Comparison of ENCODE assay signal across 13 cellular contexts in genomic region chr3:30098656-30099454, GRCh38.
A peak's percentile ranks its signal among the peaks of the same experiment; 100 is the strongest.
DNase-seq lines count a peak whose midpoint lies in the region; ATAC-seq and TF ChIP-seq lines count a peak whose summit lies in the region.
"Had no signal": no experiment of that assay in that cellular context is flagged by ENCODE, and none has a peak within 500 bp of the region (broad histone marks: within the 10 kb centered on the region; RNA-seq: fewer than 3 reads in every experiment).

No MANE protein-coding gene starts in this region.

- peaks cover 24% of the 10 kb centered on the region for H3F3A ChIP-seq in GM23248 (ENCODE audit: insufficient read depth)

- in situ Hi-C loops in GM23248 (cut with MboI), result no loop called here

- no peaks in the 10 kb centered on the region for H4K20me1 ChIP-seq in GM23248 (ENCODE audit: insufficient read depth)

- H3K4me3 ChIP-seq in GM23248, result 0 out of 2 replicates have a peak overlapping the region, but pooled peaks have one; percentile 5
- no peak overlapping the region for H3K4me3 ChIP-seq in fibroblast of the aortic adventitia (ENCODE audit: low read depth, low read length)
- H3K4me3 ChIP-seq in skeletal muscle satellite cell (ENCODE audit: low read length), result no peak overlapping the region

- H3K79me2 ChIP-seq in GM23248 (ENCODE audit: insufficient read depth), result no peaks in the 10 kb centered on the region

- H3K27me3 ChIP-seq in GM23248 (replicated peaks; ENCODE audit: insufficient read depth) (no peaks in the 10 kb centered on the region), skeletal muscle satellite cell (ENCODE audit: control insufficient read depth, insufficient read depth, low read length) (no peaks in the 10 kb centered on the region)

- no peaks in the 10 kb centered on the region for H3K9me2 ChIP-seq in GM23248 (ENCODE audit: insufficient read depth)

- WGBS in GM23248 (ENCODE audit: low coverage in 1 of 2, low lambda C conversion rate in 2 of 2, missing lambda C conversion rate in 2 of 2), 2 experiments, result 43 to 49% methylated on average over 2 of the region's 2 CpGs

- H3K27ac ChIP-seq in GM23248, result peak overlapping the region; percentile 74

- no peak overlapping the region for H2AFZ ChIP-seq in GM23248

- H3K4me1 ChIP-seq in GM23248 (ENCODE audit: insufficient read depth) (peaks cover 22% of the 10 kb centered on the region), skeletal muscle satellite cell (ENCODE audit: control insufficient read depth, insufficient read depth, low read length) (peaks cover 19% of the 10 kb centered on the region)

- TF ChIP-seq CTCF in fibroblast of the aortic adventitia (IDR thresholded peaks at IDR 0.05; ENCODE audit: insufficient read depth, low read length), result no peak

- DNase-seq in GM23248 (peak; percentile 81), RPMI7951 (ENCODE audit: low read depth) (peak; percentile 46), fibroblast of the aortic adventitia (ENCODE audit: low read depth) (peak; percentile 73), activated gamma-delta T cell (lab: John Stamatoyannopoulos, UW) (no peak), medulla oblongata (ENCODE audit: extremely low spot score) (no peak)
- DNase-seq: activated CD8-positive, alpha-beta memory T cell treated with anti-CD3 and anti-CD28 coated beads for 24 hours; DMS79; naive thymus-derived CD8-positive, alpha-beta T cell; NCI-H146; NK-92 treated with Interleukin-12 subunit alpha and Interleukin-12 subunit beta, amount 100 ng/mL, for 24 hours; stimulated activated CD4-positive, alpha-beta T cell treated with anti-CD3 and anti-CD28 coated beads, Interleukin-15, amount 100 ng/mL, for 24 hours had no signal

- peak overlapping the region; percentile 53 for H3K4me2 ChIP-seq in GM23248 (ENCODE audit: unreplicated experiment)
- peak overlapping the region; percentile 32 for H3K4me2 ChIP-seq in skeletal muscle satellite cell (ENCODE audit: low read length)

- H3K36me3 ChIP-seq in GM23248 (ENCODE audit: low read depth), result no peaks in the 10 kb centered on the region
- H3K36me3 ChIP-seq in skeletal muscle satellite cell (ENCODE audit: insufficient read depth, low read length), result no peaks in the 10 kb centered on the region

- peak overlapping the region; percentile 8 for H3K9ac ChIP-seq in GM23248
- no peak overlapping the region for H3K9ac ChIP-seq in skeletal muscle satellite cell (ENCODE audit: low read depth, low read length)

- no peak for ATAC-seq in HG02852 (IDR thresholded peaks at IDR 0.05; ENCODE audit: unreplicated experiment)
- ATAC-seq: naive thymus-derived CD8-positive, alpha-beta T cell had no signal

- H3K9me3 ChIP-seq in GM23248 (ENCODE audit: low read depth), result no peaks in the 10 kb centered on the region
- no peaks in the 10 kb centered on the region for H3K9me3 ChIP-seq in skeletal muscle satellite cell (replicated peaks; ENCODE audit: low read length)

Comparison
In these comparisons a context has a peak if more than half of its experiments do, and no peak if none do; other contexts are left out.
1. DNase-seq: peak in GM23248 (single experiment), RPMI7951 (single experiment) and fibroblast of the aortic adventitia (single experiment); none in activated gamma-delta T cell (single experiment) and medulla oblongata (single experiment).